Comparison of ENCODE assay signal across 27 cellular contexts in the genomic region with DNA sequence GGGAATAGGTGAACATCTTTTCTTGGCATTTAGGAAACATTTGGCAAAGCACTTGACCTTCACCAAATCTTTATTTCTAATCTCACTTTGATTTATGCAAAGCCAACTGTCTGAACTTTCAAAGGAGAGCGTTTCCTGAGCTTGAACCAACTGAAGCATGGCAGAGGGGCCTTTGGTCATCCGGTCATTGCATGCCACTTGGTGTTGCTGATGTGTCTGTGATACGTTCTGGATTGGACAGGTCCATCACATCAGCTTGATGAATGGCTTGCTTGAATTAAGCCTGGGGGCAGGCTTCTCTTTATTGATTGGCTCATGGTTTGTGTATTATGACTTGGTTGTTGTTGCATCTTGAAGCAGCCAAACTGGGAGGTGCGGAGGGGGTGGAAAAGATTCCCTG.
"Had no signal": no experiment of that assay in that cellular context is flagged by ENCODE, and none has a peak within 500 bp of the region (broad histone marks: within the 10 kb centered on the region; RNA-seq: fewer than 3 reads in every experiment).

No MANE protein-coding gene starts in this region.

- H3K4me1 ChIP-seq: parathyroid adenoma, psoas muscle, right lobe of liver, sigmoid colon, stomach, thyroid gland, tibial nerve, upper lobe of left lung, vagina had no signal

- H3K4me3 Mint-ChIP-seq: natural killer cell treated with Interleukin-12 subunit alpha and Interleukin-12 subunit beta and Interleukin-15 and Interleukin-18, amount 100 ng/mL, for 72 hours; neural progenitor cell; stimulated activated effector memory CD8-positive, alpha-beta T cell treated with anti-CD3 and anti-CD28 coated beads, Interleukin-12 subunit alpha, Interleukin-12 subunit beta, amount 100 ng/mL, for 72 hours; stimulated activated naive B cell treated with anti-CD40 and anti-IgM and Interleukin-4, amounts not matched to agents 10 μg/mL and 1 μg/mL and 100 μg/mL, for 72 hours; stimulated activated naive CD8-positive, alpha-beta T cell treated with anti-CD3 and anti-CD28 coated beads, Interleukin-15, Interleukin-2, amounts not matched to agents 100 ng/mL and 50 ng/mL, for 24 hours had no signal

- H3K27me3 ChIP-seq: neural progenitor cell, ovary, right lobe of liver, sigmoid colon, stomach, thyroid gland, tibial nerve, upper lobe of left lung, vagina had no signal

- H3K36me3 Mint-ChIP-seq: natural killer cell treated with Interleukin-12 subunit alpha and Interleukin-12 subunit beta and Interleukin-15 and Interleukin-18, amount 100 ng/mL, for 72 hours; neural progenitor cell; stimulated activated effector memory CD8-positive, alpha-beta T cell treated with anti-CD3 and anti-CD28 coated beads, Interleukin-12 subunit alpha, Interleukin-12 subunit beta, amount 100 ng/mL, for 72 hours; stimulated activated naive B cell treated with anti-CD40 and anti-IgM and Interleukin-4, amounts not matched to agents 10 μg/mL and 1 μg/mL and 100 μg/mL, for 72 hours had no signal

- DNase-seq: occipital lobe; ovary; posterior cingulate gyrus; psoas muscle; right cardiac atrium; right lobe of liver; sigmoid colon; small intestine; stimulated activated CD4-positive, alpha-beta T cell treated with anti-CD3 and anti-CD28 coated beads, Interleukin-15, amount 100 ng/mL, for 24 hours; stimulated activated CD4-positive, alpha-beta T cell treated with anti-CD3 and anti-CD28 coated beads, Interleukin-2, amount 100 ng/mL, for 24 hours; stimulated activated CD4-positive, alpha-beta T cell treated with anti-CD3 and anti-CD28 coated beads, Interleukin-2, amount 100 ng/mL, for 48 hours; stimulated activated CD4-positive, alpha-beta T cell treated with anti-CD3 and anti-CD28 coated beads, Interleukin-4, amount 100 ng/mL, for 24 hours; stimulated activated naive B cell treated with anti-CD40 and anti-IgM and Interleukin-4, amounts not matched to agents 10 μg/mL and 1 μg/mL and 100 μg/mL, for 72 hours; stimulated activated naive CD4-positive, alpha-beta T cell treated with Interleukin-2 at 50 U/mL for 16 hours; stomach; thyroid gland; trophoblast cell; upper lobe of left lung had no signal

- ATAC-seq: natural killer cell treated with Interleukin-12 subunit alpha and Interleukin-12 subunit beta and Interleukin-15 and Interleukin-18, amount 100 ng/mL, for 72 hours; psoas muscle; right cardiac atrium; right lobe of liver; stimulated activated effector memory CD8-positive, alpha-beta T cell treated with anti-CD3 and anti-CD28 coated beads, Interleukin-12 subunit alpha, Interleukin-12 subunit beta, amount 100 ng/mL, for 72 hours; stimulated activated naive B cell treated with anti-CD40 and anti-IgM and Interleukin-4, amounts not matched to agents 10 μg/mL and 1 μg/mL and 100 μg/mL, for 72 hours had no signal

- H3K9me3 Mint-ChIP-seq: neural progenitor cell had no signal

- H3K27ac ChIP-seq: neural progenitor cell, ovary, parathyroid adenoma, psoas muscle, right lobe of liver, sigmoid colon, stomach, thoracic aorta, thyroid gland, tibial nerve, upper lobe of left lung, vagina had no signal

- H3K27me3 Mint-ChIP-seq: natural killer cell treated with Interleukin-12 subunit alpha and Interleukin-12 subunit beta and Interleukin-15 and Interleukin-18, amount 100 ng/mL, for 72 hours; progenitor cell of endocrine pancreas; stimulated activated naive B cell treated with anti-CD40 and anti-IgM and Interleukin-4, amounts not matched to agents 10 μg/mL and 1 μg/mL and 100 μg/mL, for 72 hours; stimulated activated naive CD8-positive, alpha-beta T cell treated with anti-CD3 and anti-CD28 coated beads, Interleukin-15, Interleukin-2, amounts not matched to agents 100 ng/mL and 50 ng/mL, for 24 hours had no signal

- H3K27ac Mint-ChIP-seq: natural killer cell treated with Interleukin-12 subunit alpha and Interleukin-12 subunit beta and Interleukin-15 and Interleukin-18, amount 100 ng/mL, for 72 hours; neural progenitor cell; progenitor cell of endocrine pancreas; stimulated activated effector memory CD8-positive, alpha-beta T cell treated with anti-CD3 and anti-CD28 coated beads, Interleukin-12 subunit alpha, Interleukin-12 subunit beta, amount 100 ng/mL, for 72 hours; stimulated activated naive B cell treated with anti-CD40 and anti-IgM and Interleukin-4, amounts not matched to agents 10 μg/mL and 1 μg/mL and 100 μg/mL, for 72 hours; stimulated activated naive CD8-positive, alpha-beta T cell treated with anti-CD3 and anti-CD28 coated beads, Interleukin-15, Interleukin-2, amounts not matched to agents 100 ng/mL and 50 ng/mL, for 24 hours had no signal

- H3K9me3 ChIP-seq: ovary, psoas muscle, right lobe of liver, sigmoid colon, stomach, thoracic aorta, thyroid gland, tibial nerve, upper lobe of left lung, vagina had no signal

- H3K36me3 ChIP-seq: neural progenitor cell, ovary, right lobe of liver, sigmoid colon, stomach, thoracic aorta, thyroid gland, tibial nerve, upper lobe of left lung, vagina had no signal

- H3K4me3 ChIP-seq: neural progenitor cell, ovary, psoas muscle, right lobe of liver, sigmoid colon, stomach, thoracic aorta, thyroid gland, tibial nerve, upper lobe of left lung, vagina had no signal

- H3K4me1 Mint-ChIP-seq: stimulated activated effector memory CD8-positive, alpha-beta T cell treated with anti-CD3 and anti-CD28 coated beads, Interleukin-12 subunit alpha, Interleukin-12 subunit beta, amount 100 ng/mL, for 72 hours; stimulated activated naive B cell treated with anti-CD40 and anti-IgM and Interleukin-4, amounts not matched to agents 10 μg/mL and 1 μg/mL and 100 μg/mL, for 72 hours had no signal
